ENCODE assay signal across 8 cellular contexts in genomic region chr3:141486735-141487418, GRCh38. TPM values are rescaled to one million over a fixed set of nuclear protein-coding genes. Genes with fewer than 3 reads are reported as not detected.
A peak's percentile ranks its signal among the peaks of the same experiment; 100 is the strongest.
DNase-seq lines count a peak whose midpoint lies in the region; ATAC-seq and TF ChIP-seq lines count a peak whose summit lies in the region.

Gene RASA2 (plus strand): TSS chr3:141487027. CDS start chr3:141487084, 57 bp downstream.

- H4K91ac ChIP-seq in IMR-90 (ENCODE audit: insufficient read depth, low read depth, low read length), result peak within 1 kb of the TSS; percentile 82

- peaks cover 11% of the 10 kb centered on the region for H3K36me3 Mint-ChIP-seq in activated T-cell treated with anti-CD3 and anti-CD28 coated beads, Interleukin-2, amount 50 U/mL, for 4 hours (ENCODE audit: insufficient read depth)

- H2BK15ac ChIP-seq in IMR-90 (ENCODE audit: low read depth, low read length), result peak within 1 kb of the TSS; percentile 94; the same call in 2 of the 3 replicates

- H3K4me1 ChIP-seq in IMR-90 (ENCODE audit: control insufficient read depth, insufficient read depth, low read length) (peaks cover 3% of the 10 kb centered on the region), PC-3 (ENCODE audit: insufficient read depth, low read length) (peaks cover 23% of the 10 kb centered on the region), mucosa of stomach (ENCODE audit: control insufficient read depth, insufficient read depth, low read length) (peaks cover 9% of the 10 kb centered on the region)

- H2AK9ac ChIP-seq in IMR-90 (replicated peaks; ENCODE audit: low read depth, low read length, poor library complexity), result peak within 1 kb of the TSS; percentile 94

- peak; percentile 85 for TF ChIP-seq POLR2A in IMR-90 (IDR thresholded peaks at IDR 0.05; ENCODE audit: low read depth, low read length)

- peak within 1 kb of the TSS; percentile 79 for H3K18ac ChIP-seq in IMR-90 (ENCODE audit: low read depth, low read length)

- peak within 1 kb of the TSS; percentile 11 for H2BK20ac ChIP-seq in IMR-90 (ENCODE audit: low read depth, low read length)

- H4K8ac ChIP-seq in IMR-90 (ENCODE audit: low read depth in 2 of 2, low read length in 2 of 2), result peak within 1 kb of the TSS; percentile 72 to 79

- H2AFZ ChIP-seq in IMR-90 (replicated peaks; ENCODE audit: low read length, poor library complexity) (peak within 1 kb of the TSS; percentile 97), PC-3 (ENCODE audit: low read length) (peak within 1 kb of the TSS; percentile 98)

- peaks cover 2% of the 10 kb centered on the region for H3K9me1 ChIP-seq in IMR-90 (ENCODE audit: insufficient read depth, low read length)

- H3K4me3 Mint-ChIP-seq in activated T-cell treated with anti-CD3 and anti-CD28 coated beads, Interleukin-2, amount 50 U/mL, for 4 hours, result peak within 1 kb of the TSS; percentile 94

- H2BK5ac ChIP-seq in IMR-90 (ENCODE audit: low read depth, low read length, poor library complexity, severe bottlenecking), result peak within 1 kb of the TSS; percentile 95

- H3K23ac ChIP-seq in IMR-90 (ENCODE audit: low read depth, low read length), result peak within 1 kb of the TSS; percentile 77

- no peaks in the 10 kb centered on the region for H3K9me3 Mint-ChIP-seq in activated T-cell treated with anti-CD3 and anti-CD28 coated beads, Interleukin-2, amount 50 U/mL, for 4 hours

- peak within 1 kb of the TSS; percentile 59 for H2AK5ac ChIP-seq in IMR-90 (ENCODE audit: low read depth, low read length)

- H4K5ac ChIP-seq in IMR-90 (ENCODE audit: low read depth, low read length), result peak within 1 kb of the TSS; percentile 90

- peaks cover 5% of the 10 kb centered on the region for H3F3A ChIP-seq in PC-3 (ENCODE audit: low read length, unreplicated experiment)

- dilution Hi-C loops in IMR-90 (cut with HindIII; ENCODE audit: low sequenced_read_pairs, unreplicated experiment), result no loop called here

- H3K4me2 ChIP-seq in IMR-90 (ENCODE audit: low read depth, low read length) (peak within 1 kb of the TSS; percentile 96), PC-3 (ENCODE audit: low read length) (peak within 1 kb of the TSS; percentile 97)

- H3K9ac ChIP-seq in IMR-90 (ENCODE audit: low read depth, low read length), result peak within 1 kb of the TSS; percentile 74
- H3K9ac ChIP-seq in PC-3 (ENCODE audit: low read length), result peak within 1 kb of the TSS; percentile 86
- peak within 1 kb of the TSS; percentile 84 for H3K9ac ChIP-seq in mucosa of stomach (ENCODE audit: low read length)

- WGBS in IMR-90 (ENCODE audit: extremely low coverage in 2 of 2, insufficient read length in 1 of 2), 2 experiments, result 0% methylated on average over 24 of the region's 86 CpGs; no CpG with 5 or more reads in 1 of the 2 experiments

- H3K36me3 ChIP-seq in IMR-90 (ENCODE audit: control insufficient read depth, insufficient read depth, low read length), result no peaks in the 10 kb centered on the region
- H3K36me3 ChIP-seq in PC-3 (ENCODE audit: low read depth, low read length), result no peaks in the 10 kb centered on the region
- no peaks in the 10 kb centered on the region for H3K36me3 ChIP-seq in mucosa of stomach (ENCODE audit: control insufficient read depth, insufficient read depth, low read length)

- TF ChIP-seq RAD21 in IMR-90 (IDR thresholded peaks at IDR 0.05; ENCODE audit: low read length), result no peak

- H2BK120ac ChIP-seq in IMR-90 (ENCODE audit: low read depth, low read length), result peak within 1 kb of the TSS; percentile 65

- H3K9me3 ChIP-seq in IMR-90 (ENCODE audit: control insufficient read depth, insufficient read depth, low read length), result no peaks in the 10 kb centered on the region
- no peaks in the 10 kb centered on the region for H3K9me3 ChIP-seq in PC-3 (ENCODE audit: low read length)
- no peaks in the 10 kb centered on the region for H3K9me3 ChIP-seq in mucosa of stomach (ENCODE audit: control insufficient read depth, low read length)

- H3K4me1 Mint-ChIP-seq in activated T-cell treated with anti-CD3 and anti-CD28 coated beads, Interleukin-2, amount 50 U/mL, for 4 hours (ENCODE audit: low read depth), result peaks cover 62% of the 10 kb centered on the region

- no peaks in the 10 kb centered on the region for H3K27me3 Mint-ChIP-seq in activated T-cell treated with anti-CD3 and anti-CD28 coated beads, Interleukin-2, amount 50 U/mL, for 4 hours (ENCODE audit: low read depth)

- H3K4ac ChIP-seq in IMR-90 (ENCODE audit: low read depth, low read length), result peak within 1 kb of the TSS; percentile 91

- BruUV-seq in IMR-90 (replicated peaks; lab: Mats Ljungman, UMichigan) (no TSS peak), PC-3 (replicated peaks; lab: Mats Ljungman, UMichigan) (no TSS peak)

- H3K79me2 ChIP-seq in PC-3 (ENCODE audit: low read length), result peaks cover 41% of the 10 kb centered on the region

- H3K27me3 ChIP-seq in IMR-90 (ENCODE audit: control insufficient read depth, insufficient read depth, low read length) (no peaks in the 10 kb centered on the region), PC-3 (ENCODE audit: low read length) (no peaks in the 10 kb centered on the region), mucosa of stomach (ENCODE audit: control insufficient read depth, insufficient read depth, low read length) (peaks cover 5% of the 10 kb centered on the region)

- ATAC-seq in GM21515 (IDR thresholded peaks at IDR 0.05; ENCODE audit: unreplicated experiment), result peak; percentile 67
- ATAC-seq in IMR-90 (ENCODE audit: low read depth), result peak; percentile 94
- ATAC-seq in PC-3, result peak; percentile 78
- ATAC-seq in activated T-cell treated with anti-CD3 and anti-CD28 coated beads, Interleukin-2, amount 50 U/mL, for 4 hours, result peak; percentile 74 to 79
- ATAC-seq in esophagus mucosa, result peak; percentile 88

- H3K9me2 ChIP-seq in PC-3 (replicated peaks; ENCODE audit: low read length), result no peaks in the 10 kb centered on the region

- peaks cover 32% of the 10 kb centered on the region for H4K20me1 ChIP-seq in IMR-90 (ENCODE audit: insufficient read depth, low read length)
- H4K20me1 ChIP-seq in PC-3 (ENCODE audit: low read length), result peaks cover 15% of the 10 kb centered on the region

- H3K4me3 ChIP-seq in IMR-90 (ENCODE audit: insufficient read depth, low read depth, low read length), result peak within 1 kb of the TSS; percentile 81
- peak within 1 kb of the TSS; percentile 90 for H3K4me3 ChIP-seq in PC-3 (ENCODE audit: low read length)
- peak within 1 kb of the TSS; percentile 35 for H3K4me3 ChIP-seq in mucosa of stomach (ENCODE audit: low read length)

- H3K14ac ChIP-seq in IMR-90 (replicated peaks; ENCODE audit: low read depth, low read length), result peak within 1 kb of the TSS; percentile 90

- DNase-seq in DMS 273 treated with DMSO at 0.1 percent for 48 hours (lab: John Stamatoyannopoulos, UW) (peak; percentile 66), IMR-90 (peak; percentile 66), PC-3 (peak; percentile 65)
- DNase-seq in activated T-cell treated with anti-CD3 and anti-CD28 coated beads, Interleukin-2, amount 50 U/mL, for 4 hours, result peak; percentile 57
- DNase-seq in stimulated activated CD8-positive, alpha-beta memory T cell treated with anti-CD3 and anti-CD28 coated beads, Interleukin-7, amount 100 ng/mL, for 24 hours (ENCODE audit: low read depth), result peak; percentile 11

- in situ Hi-C loops in IMR-90 (cut with MboI; ENCODE audit: low sequenced_read_pairs), result no loop called here

- POLR2A ChIA-PET in IMR-90 (lab: Charles Lee; ENCODE audit: unreplicated experiment) (no interaction called here), PC-3 (lab: Charles Lee; ENCODE audit: unreplicated experiment) (no interaction called here)

- peak within 1 kb of the TSS; percentile 66 for H3K56ac ChIP-seq in IMR-90 (ENCODE audit: extremely low read depth, insufficient read depth, low read length)

- H3K27ac ChIP-seq in IMR-90 (ENCODE audit: insufficient read depth, low read length) (peak within 1 kb of the TSS; percentile 94), PC-3 (ENCODE audit: low read length) (peak within 1 kb of the TSS; percentile 75)

- H3K79me1 ChIP-seq in IMR-90 (ENCODE audit: low read depth in 1 of 2, low read length in 2 of 2), result peaks cover 5 to 35% of the 10 kb centered on the region in 2 experiments; a peak in 3 of 4 replicates

- CTCF ChIA-PET in IMR-90 (lab: Yijun Ruan, JAX), result no interaction called here
- CTCF ChIA-PET in PC-3 (lab: Charles Lee), result no interaction called here

- intact Hi-C loops in IMR-90 (cut with micrococcal nuclease) (loop anchor here (5.0 kb wide), 1 partner anchor 45 kb away; no protein-coding TSS in a partner anchor), PC-3 (cut with micrococcal nuclease) (loop anchor here (5.0 kb wide), 1 partner anchor 50 kb away; no protein-coding TSS in a partner anchor)

- TF ChIP-seq CTCF in IMR-90 (conservative IDR thresholded peaks at IDR 0.05; ENCODE audit: low read depth, low read length) (no peak), PC-3 (conservative IDR thresholded peaks at IDR 0.05; ENCODE audit: low read depth, low read length) (no peak)

TF ChIP-seq in IMR-90, 13 proteins besides CTCF, POLR2A, EP300 and RAD21 (continues in another document):
- TF ChIP-seq, protein P1, sequence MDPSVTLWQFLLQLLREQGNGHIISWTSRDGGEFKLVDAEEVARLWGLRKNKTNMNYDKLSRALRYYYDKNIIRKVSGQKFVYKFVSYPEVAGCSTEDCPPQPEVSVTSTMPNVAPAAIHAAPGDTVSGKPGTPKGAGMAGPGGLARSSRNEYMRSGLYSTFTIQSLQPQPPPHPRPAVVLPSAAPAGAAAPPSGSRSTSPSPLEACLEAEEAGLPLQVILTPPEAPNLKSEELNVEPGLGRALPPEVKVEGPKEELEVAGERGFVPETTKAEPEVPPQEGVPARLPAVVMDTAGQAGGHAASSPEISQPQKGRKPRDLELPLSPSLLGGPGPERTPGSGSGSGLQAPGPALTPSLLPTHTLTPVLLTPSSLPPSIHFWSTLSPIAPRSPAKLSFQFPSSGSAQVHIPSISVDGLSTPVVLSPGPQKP (IDR thresholded peaks at IDR 0.05; ENCODE audit: borderline replicate concordance, low read depth, low read length), result no peak
- TF ChIP-seq MXI1 (IDR thresholded peaks at IDR 0.05; ENCODE audit: borderline replicate concordance, low read depth, low read length), result no peak; the same call in 1 of the 2 replicates
- TF ChIP-seq RFX5 (IDR thresholded peaks at IDR 0.05; ENCODE audit: low read depth, low read length), result no peak
- TF ChIP-seq MAZ (IDR thresholded peaks at IDR 0.05; ENCODE audit: borderline replicate concordance, low read depth, low read length), result peak; percentile 65; the same call in 1 of the 2 replicates
- peak; percentile 88 for TF ChIP-seq BHLHE40 (IDR thresholded peaks at IDR 0.05; ENCODE audit: low read depth, low read length)

RNA-seq across cellular contexts. Expression of gene RASA2, which starts in this region (rescaled TPM):
- 14.0 and 22.5 TPM in 2 replicates for total RNA-seq in IMR-90 (2012; rRNA removed)
- 4.4 and 6.1 TPM in 2 replicates for polyA plus RNA-seq in IMR-90 (2012; rRNA removed)
- 0.53 and 0.65 TPM in 2 replicates for polyA plus RNA-seq in IMR-90 (2012; cell fraction: cytosol; rRNA removed)
- polyA plus RNA-seq in IMR-90 (2012; cell fraction: nucleus; rRNA removed; ENCODE audit: low replicate concordance), result 2.9 and 24.7 TPM in 2 replicates
- total RNA-seq in PC-3 (2014; rRNA removed), result 3.7 and 4.0 TPM in 2 replicates
- total RNA-seq in activated T-cell treated with anti-CD3 and anti-CD28 coated beads, Interleukin-2, amount 50 U/mL, for 4 hours, result 10 to 100 TPM; 31.0 to 37.0 (median 32.4) TPM
- 10.0 TPM for total RNA-seq in esophagus mucosa

Comparison
In these comparisons a context has a peak if more than half of its experiments do, and no peak if none do; other contexts are left out.
1. Peak in every context shown above with its lines: DNase-seq, ATAC-seq, H3K4me3 ChIP-seq and H3K27ac ChIP-seq.
2. DNase-seq: peak in every context shown above with its lines; median percentile 66 in DMS 273 treated with DMSO at 0.1 percent for 48 hours; 66 in IMR-90; 65 in PC-3; 57 in activated T-cell treated with anti-CD3 and anti-CD28 coated beads, Interleukin-2, amount 50 U/mL, for 4 hours; 11 in stimulated activated CD8-positive, alpha-beta memory T cell treated with anti-CD3 and anti-CD28 coated beads, Interleukin-7, amount 100 ng/mL, for 24 hours.
3. H3K4me3 ChIP-seq: peak in every context shown above with its lines; median percentile 90 in PC-3; 81 in IMR-90; 35 in mucosa of stomach.